In genomic region chr1:40650075-40650474, GRCh38 we compare ENCODE assay signal across 9 cellular contexts. TPM values are rescaled to one million over a fixed set of nuclear protein-coding genes. Genes with fewer than 3 reads are reported as not detected.
A peak's percentile ranks its signal among the peaks of the same experiment; 100 is the strongest.
DNase-seq lines count a peak whose midpoint lies in the region; FAIRE-seq and TF ChIP-seq lines count a peak whose summit lies in the region.
"Had no signal": no experiment of that assay in that cellular context is flagged by ENCODE, and none has a peak within 500 bp of the region (broad histone marks: within the 10 kb centered on the region; RNA-seq: fewer than 3 reads in every experiment).

No MANE protein-coding gene starts in this region.

- TF ChIP-seq CTCF in choroid plexus epithelial cell (conservative IDR thresholded peaks at IDR 0.05; ENCODE audit: low read depth, low read length) (peak; percentile 45), neural crest cell (conservative IDR thresholded peaks at IDR 0.05) (peak; percentile 46), coronary artery (IDR thresholded peaks at IDR 0.05) (no peak)

- no peaks in the 10 kb centered on the region for H3K9me3 Mint-ChIP-seq in neural crest cell

- FAIRE-seq in RCC 7860 (lab: Jason Lieb, UNC) = no peak

- H3K4me3 ChIP-seq in choroid plexus epithelial cell (ENCODE audit: low read depth, low read length) (no peak overlapping the region), coronary artery (no peak overlapping the region)

- in situ Hi-C loops in G401 (cut with HindIII; ENCODE audit: low sequenced_read_pairs) (no loop called here), KBM-7 (cut with MboI; ENCODE audit: low pct_unique_long_range_greater_than_20kb, low sequenced_read_pairs) (no loop called here)

- no peak overlapping the region for H3K4me3 Mint-ChIP-seq in neural crest cell

- H3K4me1 Mint-ChIP-seq in neural crest cell = peaks cover 37% of the 10 kb centered on the region

- no peaks in the 10 kb centered on the region for H3K36me3 Mint-ChIP-seq in neural crest cell (ENCODE audit: low read depth)

- no peaks in the 10 kb centered on the region for H3K27me3 Mint-ChIP-seq in neural crest cell (ENCODE audit: low read depth)

- DNase-seq in G401 (ENCODE audit: low spot score) = peak; percentile 36
- DNase-seq in KBM-7 = peak; percentile 32
- no peak for DNase-seq in choroid plexus epithelial cell (ENCODE audit: low read depth)
- DNase-seq in neural crest cell (ENCODE audit: low read depth, low spot score) = no peak
- DNase-seq in GDM1 (lab: John Stamatoyannopoulos, UW) = no peak
- no peak for DNase-seq in RCC 7860 (ENCODE audit: low spot score)
- DNase-seq in NCI-H1694 treated with DMSO at 0.1 percent for 48 hours (lab: John Stamatoyannopoulos, UW) = no peak
- DNase-seq in coronary artery (ENCODE audit: low spot score) = no peak
- DNase-seq: NCI-H446 had no signal

- no peak overlapping the region for H3K27ac ChIP-seq in coronary artery

- H3K27ac Mint-ChIP-seq in neural crest cell (ENCODE audit: unreplicated experiment) = no peak overlapping the region

RNA-seq across cellular contexts. Expression of gene RIMS3, which starts 15.4 kb away (rescaled TPM):
- 8.2 and 8.9 TPM in 2 replicates for total RNA-seq in G401 (2014; rRNA removed; shearing (Covaris generic))
- 22.4 and 22.9 TPM in 2 replicates for total RNA-seq in neural crest cell

RNA-seq across cellular contexts. Expression of gene NFYC, which starts 41.4 kb away (rescaled TPM):
- 39.4 and 76.7 TPM in 2 replicates for total RNA-seq in G401 (2014; rRNA removed; shearing (Covaris generic))
- total RNA-seq in neural crest cell = 67.2 and 73.1 TPM in 2 replicates

Comparison
In these comparisons a context has a peak if more than half of its experiments do, and no peak if none do; other contexts are left out.
1. DNase-seq: peak in G401 (single experiment) and KBM-7 (single experiment); none in choroid plexus epithelial cell (single experiment), neural crest cell (single experiment), GDM1 (single experiment), RCC 7860 (single experiment), NCI-H1694 treated with DMSO at 0.1 percent for 48 hours (single experiment) and coronary artery (single experiment).